ENCODE assay signal across 13 cellular contexts in genomic region chr21:42505090-42505726, GRCh38. TPM values are rescaled to one million over a fixed set of nuclear protein-coding genes. Genes with fewer than 3 reads are reported as not detected.
DNase-seq lines count a peak whose midpoint lies in the region; ATAC-seq and TF ChIP-seq lines count a peak whose summit lies in the region.
"Had no signal": no experiment of that assay in that cellular context is flagged by ENCODE, and none has a peak within 500 bp of the region (broad histone marks: within the 10 kb centered on the region; RNA-seq: fewer than 3 reads in every experiment).

No MANE protein-coding gene starts in this region.

- H3K4me3 ChIP-seq in heart left ventricle: no peak overlapping the region
- H3K4me3 ChIP-seq: skin epidermis had no signal

- TF ChIP-seq POLR2A in heart left ventricle (IDR thresholded peaks at IDR 0.05): no peak

- intact Hi-C loops in heart left ventricle (cut with DNase I): loop anchor here in 1 of 10 donors (10.0 kb wide), 1 partner anchor 60 kb away; no protein-coding TSS in a partner anchor

- H3K4me1 Mint-ChIP-seq in nephron progenitor cell: peaks cover 17% of the 10 kb centered on the region

- H3K36me3 Mint-ChIP-seq in nephron progenitor cell (ENCODE audit: low read depth): no peaks in the 10 kb centered on the region

- no peaks in the 10 kb centered on the region for H3K4me1 ChIP-seq in heart left ventricle

- no peaks in the 10 kb centered on the region for H3K9me3 Mint-ChIP-seq in nephron progenitor cell

- DNase-seq in RPMI8226: peak; percentile 72
- no peak for DNase-seq in activated CD4-positive, CD25-positive, alpha-beta regulatory T cell treated with anti-CD3 and anti-CD28 coated beads, Interleukin-2, amount 50 U/mL, for 72 hours
- no peak for DNase-seq in heart left ventricle
- DNase-seq in NCI-H2029 (lab: John Stamatoyannopoulos, UW): no peak
- DNase-seq in nephron progenitor cell: no peak
- DNase-seq: stimulated activated naive CD4-positive, alpha-beta T cell treated with Interleukin-2 at 50 U/mL for 16 hours had no signal

- TF ChIP-seq CTCF in heart left ventricle (IDR thresholded peaks at IDR 0.05) (no peak), nephron progenitor cell (IDR thresholded peaks at IDR 0.05) (no peak)

- no peaks in the 10 kb centered on the region for H3K27me3 ChIP-seq in heart left ventricle

- no peak overlapping the region for H3K27ac Mint-ChIP-seq in nephron progenitor cell

- 68 to 87% (median 83%) methylated on average over 3 of the region's 3 CpGs for WGBS in heart left ventricle, 4 donors

- no peak overlapping the region for H3K4me3 Mint-ChIP-seq in nephron progenitor cell

- no peaks in the 10 kb centered on the region for H3K36me3 ChIP-seq in heart left ventricle

- ATAC-seq in GM18508 (IDR thresholded peaks at IDR 0.05; ENCODE audit: insufficient read depth, unreplicated experiment) (peak; percentile 53), GM21381 (IDR thresholded peaks at IDR 0.05; ENCODE audit: unreplicated experiment) (peak; percentile 92), HG03103 (IDR thresholded peaks at IDR 0.05; ENCODE audit: low read depth, unreplicated experiment) (peak; percentile 73), heart left ventricle (no peak)
- ATAC-seq: Right ventricle myocardium inferior had no signal

- peaks cover 27% of the 10 kb centered on the region for H3K27me3 Mint-ChIP-seq in nephron progenitor cell (ENCODE audit: low read depth, poor library complexity)

- H3K9me3 ChIP-seq in heart left ventricle: no peaks in the 10 kb centered on the region

- H3K27ac ChIP-seq in heart left ventricle: no peak overlapping the region
- H3K27ac ChIP-seq: skin epidermis had no signal

RNA-seq across cellular contexts. Expression of gene SLC37A1, which starts 8.4 kb away (rescaled TPM):
- 10 to 100 TPM in 1 of 9 donors, 1 to 10 TPM in 8; 3.1 to 13.0 (median 5.7) TPM for total RNA-seq in heart left ventricle
- polyA plus RNA-seq in heart left ventricle: 1 to 10 TPM; 2.2 TPM

RNA-seq across cellular contexts. Expression of gene RSPH1, which starts 9.2 kb away (rescaled TPM):
- under 1 TPM in 1 of 9 donors, not detected in 8; 0.18 TPM for total RNA-seq in heart left ventricle
- polyA plus RNA-seq in heart left ventricle: under 1 TPM in 1 of 2 donors, not detected in 1; 0.11 TPM
- total RNA-seq: lung microvascular endothelial cell, M059J, Right ventricle myocardium inferior had no signal

Comparison
In these comparisons a context has a peak if more than half of its experiments do, and no peak if none do; other contexts are left out.
1. ATAC-seq: peak in GM18508 (single experiment), GM21381 (single experiment) and HG03103 (single experiment); none in heart left ventricle (0 of 4).